Comparison of ENCODE assay signal across 15 cellular contexts in the genomic region with DNA sequence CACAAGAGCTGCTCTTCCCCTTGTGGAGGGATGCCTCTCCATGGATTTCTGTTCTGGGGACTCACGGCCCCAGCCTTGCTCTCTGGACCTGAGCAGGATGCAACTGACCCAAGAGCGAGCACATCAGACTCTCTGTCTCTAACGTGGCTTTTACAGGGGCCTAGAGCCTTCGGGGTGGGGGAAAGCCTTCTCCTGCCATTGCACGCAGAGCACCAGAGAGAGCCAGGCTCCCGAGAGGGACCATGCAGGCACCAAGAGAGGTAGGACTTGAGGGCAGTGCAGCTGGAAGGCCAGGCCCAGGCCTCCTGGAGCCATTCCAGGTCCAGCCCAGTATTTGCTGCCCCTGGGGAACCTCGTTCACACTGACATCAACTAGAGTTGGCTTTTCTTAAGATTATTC.
DNase-seq lines count a peak whose midpoint lies in the region; ATAC-seq and TF ChIP-seq lines count a peak whose summit lies in the region.
"Had no signal": no experiment of that assay in that cellular context is flagged by ENCODE, and none has a peak within 500 bp of the region (broad histone marks: within the 10 kb centered on the region; RNA-seq: fewer than 3 reads in every experiment).

No MANE protein-coding gene starts in this region.

- H2BK120ac ChIP-seq in neuronal stem cell (ENCODE audit: low read depth, low read length), result no peak overlapping the region

- peak overlapping the region; percentile 45 for H3K18ac ChIP-seq in neuronal stem cell (ENCODE audit: low read length)

- H3K27ac ChIP-seq in right atrium auricular region, result no peak overlapping the region
- H3K27ac ChIP-seq in right cardiac atrium (ENCODE audit: low read length), result no peak overlapping the region
- H3K27ac ChIP-seq in endodermal cell (ENCODE audit: low read depth, low read length), result no peak overlapping the region
- no peak overlapping the region for H3K27ac ChIP-seq in neuronal stem cell (replicated peaks; ENCODE audit: low read length)
- H3K27ac ChIP-seq in left lung, result no peak overlapping the region
- H3K27ac ChIP-seq: A549, C4-2B, GM23248, HL-60 had no signal

- no peaks in the 10 kb centered on the region for H3K36me3 Mint-ChIP-seq in endodermal cell (ENCODE audit: low read depth)
- H3K36me3 Mint-ChIP-seq: CD4-positive, alpha-beta memory T cell had no signal

- no peak overlapping the region for H4K8ac ChIP-seq in neuronal stem cell (ENCODE audit: low read depth, low read length)

- no peak overlapping the region for H4K91ac ChIP-seq in neuronal stem cell (ENCODE audit: low read depth, low read length, poor library complexity)

- no peak overlapping the region for H3K4ac ChIP-seq in neuronal stem cell (ENCODE audit: low read length)

- no peak overlapping the region for H3K4me3 Mint-ChIP-seq in endodermal cell
- H3K4me3 Mint-ChIP-seq: CD4-positive, alpha-beta memory T cell had no signal

- H3K36me3 ChIP-seq in right atrium auricular region (no peaks in the 10 kb centered on the region), endodermal cell (ENCODE audit: control insufficient read depth, insufficient read depth, low read length) (no peaks in the 10 kb centered on the region), neuronal stem cell (replicated peaks in 1 of 2; ENCODE audit: control insufficient read depth in 2 of 2, insufficient read depth in 2 of 2, low read length in 2 of 2) (no peaks in the 10 kb centered on the region), left lung (no peaks in the 10 kb centered on the region)
- H3K36me3 ChIP-seq: BE2C had no signal

- no peaks in the 10 kb centered on the region for H3K27me3 ChIP-seq in right atrium auricular region
- H3K27me3 ChIP-seq in right cardiac atrium (ENCODE audit: control insufficient read depth, insufficient read depth), result no peaks in the 10 kb centered on the region
- no peaks in the 10 kb centered on the region for H3K27me3 ChIP-seq in endodermal cell (ENCODE audit: control insufficient read depth, insufficient read depth, low read length, poor library complexity, severe bottlenecking)
- no peaks in the 10 kb centered on the region for H3K27me3 ChIP-seq in neuronal stem cell (ENCODE audit: control insufficient read depth in 3 of 3, insufficient read depth in 3 of 3, low read depth in 1 of 3, low read length in 3 of 3)
- no peaks in the 10 kb centered on the region for H3K27me3 ChIP-seq in left lung
- H3K27me3 ChIP-seq: BE2C had no signal

- H3K23ac ChIP-seq in neuronal stem cell (ENCODE audit: low read depth, low read length, poor library complexity), result no peak overlapping the region

- H3K9me3 Mint-ChIP-seq in endodermal cell, result peaks cover 12% of the 10 kb centered on the region

- H2BK12ac ChIP-seq in neuronal stem cell (ENCODE audit: low read length), result no peak overlapping the region

- peaks cover 0 to 9% of the 10 kb centered on the region in 2 donors for H3K9me3 ChIP-seq in right atrium auricular region
- no peaks in the 10 kb centered on the region for H3K9me3 ChIP-seq in right cardiac atrium (ENCODE audit: control insufficient read depth, low read length)
- peaks cover 13% of the 10 kb centered on the region for H3K9me3 ChIP-seq in endodermal cell (ENCODE audit: control insufficient read depth, low read length)
- peaks cover 0 to 5% of the 10 kb centered on the region in 2 donors for H3K9me3 ChIP-seq in neuronal stem cell (replicated peaks in 1 of 2; ENCODE audit: control insufficient read depth in 2 of 2, insufficient read depth in 1 of 2, low read depth in 1 of 2, low read length in 2 of 2)
- peaks cover 0 to 6% of the 10 kb centered on the region in 2 donors for H3K9me3 ChIP-seq in left lung
- H3K9me3 ChIP-seq: A549, BE2C had no signal

- DNase-seq in right atrium auricular region (ENCODE audit: low spot score) (peak; percentile 40), right cardiac atrium (no peak), endodermal cell (peak; percentile 22), neuronal stem cell (ENCODE audit: low spot score) (no peak), iPS-NIHi7 (ENCODE audit: extremely low spot score) (no peak), left lung (no peak)
- DNase-seq: BE2C; CD4-positive, alpha-beta memory T cell; DMS153; DMS79 treated with DMSO at 0.1 percent for 48 hours; EL; GM23248 had no signal

- H3K27ac Mint-ChIP-seq in endodermal cell, result no peak overlapping the region
- H3K27ac Mint-ChIP-seq: CD4-positive, alpha-beta memory T cell had no signal

- intact Hi-C loops in right cardiac atrium (cut with DNase I) (no loop called here), left lung (cut with DNase I) (no loop called here)

- no peaks in the 10 kb centered on the region for H3K4me1 Mint-ChIP-seq in endodermal cell
- H3K4me1 Mint-ChIP-seq: CD4-positive, alpha-beta memory T cell had no signal

- H3K4me2 ChIP-seq in neuronal stem cell (ENCODE audit: insufficient read depth, low read length, poor library complexity, severe bottlenecking), result no peak overlapping the region
- H3K4me2 ChIP-seq: A549 had no signal

- H3K4me1 ChIP-seq in right atrium auricular region, result no peaks in the 10 kb centered on the region
- no peaks in the 10 kb centered on the region for H3K4me1 ChIP-seq in right cardiac atrium (ENCODE audit: control insufficient read depth, insufficient read depth, low read length)
- H3K4me1 ChIP-seq in endodermal cell (ENCODE audit: control insufficient read depth, insufficient read depth, low read length), result no peaks in the 10 kb centered on the region
- no peaks in the 10 kb centered on the region for H3K4me1 ChIP-seq in neuronal stem cell (ENCODE audit: control insufficient read depth in 2 of 2, insufficient read depth in 1 of 2, low read depth in 1 of 2, low read length in 2 of 2)
- no peaks in the 10 kb centered on the region for H3K4me1 ChIP-seq in left lung
- H3K4me1 ChIP-seq: A549, BE2C had no signal

- no peak overlapping the region for H2AFZ ChIP-seq in neuronal stem cell (ENCODE audit: low read length)
- H2AFZ ChIP-seq: GM23248 had no signal

- no peak for ATAC-seq in right cardiac atrium
- no peak for ATAC-seq in left lung
- ATAC-seq: A549 had no signal

- no peak overlapping the region for H3K14ac ChIP-seq in neuronal stem cell (ENCODE audit: low read length)

- no peak overlapping the region for H2BK5ac ChIP-seq in neuronal stem cell (ENCODE audit: low read length)

- H3K9ac ChIP-seq in endodermal cell (ENCODE audit: extremely low read depth, low read length, poor library complexity, severe bottlenecking) (no peak overlapping the region), neuronal stem cell (ENCODE audit: low read depth, low read length, poor library complexity) (no peak overlapping the region)
- H3K9ac ChIP-seq: GM23248 had no signal

- H3K79me1 ChIP-seq in neuronal stem cell (ENCODE audit: low read depth, low read length), result no peaks in the 10 kb centered on the region

- H2AK5ac ChIP-seq in neuronal stem cell (ENCODE audit: low read depth, low read length), result no peak overlapping the region

- H3K4me3 ChIP-seq in right atrium auricular region (no peak overlapping the region), right cardiac atrium (ENCODE audit: low read length) (no peak overlapping the region), endodermal cell (ENCODE audit: low read length) (no peak overlapping the region), neuronal stem cell (ENCODE audit: low read length in 2 of 2) (no peak overlapping the region), left lung (no peak overlapping the region)
- H3K4me3 ChIP-seq: A549, GM23248 had no signal

- peak overlapping the region; percentile 39 for H2BK15ac ChIP-seq in neuronal stem cell (ENCODE audit: low read length)

- WGBS in right cardiac atrium, result 78% methylated on average over 7 of the region's 7 CpGs
- 93 to 98% methylated on average over 6 to 7 of the region's 7 CpGs for WGBS in endodermal cell (ENCODE audit: insufficient coverage in 1 of 2, insufficient read length in 1 of 2), 2 experiments
- WGBS in neuronal stem cell (ENCODE audit: extremely low coverage in 2 of 2, insufficient read length in 2 of 2, insufficient replicate concordance in 1 of 2), 2 donors, result no CpG with 5 or more reads among the region's 7 CpGs

- TF ChIP-seq CTCF in right atrium auricular region (IDR thresholded peaks at IDR 0.05) (no peak), endodermal cell (conservative IDR thresholded peaks at IDR 0.05) (no peak), left lung (IDR thresholded peaks at IDR 0.05) (no peak)

- H3K27me3 Mint-ChIP-seq in endodermal cell (ENCODE audit: insufficient read depth), result peaks cover 2% of the 10 kb centered on the region
- H3K27me3 Mint-ChIP-seq: CD4-positive, alpha-beta memory T cell had no signal

Comparison
In these comparisons a context has a peak if more than half of its experiments do, and no peak if none do; other contexts are left out.
1. DNase-seq: peak in right atrium auricular region (single experiment) and endodermal cell (single experiment); none in right cardiac atrium (0 of 3), neuronal stem cell (single experiment), iPS-NIHi7 (single experiment) and left lung (0 of 2).